8 cellular contexts compared by ENCODE assay signal in genomic region chr14:91352101-91352500, GRCh38.
DNase-seq lines count a peak whose midpoint lies in the region; ATAC-seq and TF ChIP-seq lines count a peak whose summit lies in the region.

No MANE protein-coding gene starts in this region.

- no TSS peak for BruUV-seq in MCF 10A (replicated peaks; lab: Mats Ljungman, UMichigan)

- H3K36me3 Mint-ChIP-seq in CD4-positive, alpha-beta memory T cell = peaks cover 0 to 62% of the 10 kb centered on the region in 2 donors
- peaks cover 0 to 25% (median 2%) of the 10 kb centered on the region in 3 donors for H3K36me3 Mint-ChIP-seq in naive thymus-derived CD8-positive, alpha-beta T cell
- peaks cover 9% of the 10 kb centered on the region for H3K36me3 Mint-ChIP-seq in MCF 10A (ENCODE audit: insufficient read depth, unreplicated experiment)

- no peaks in the 10 kb centered on the region for H3K9me3 ChIP-seq in CD4-positive, alpha-beta memory T cell (ENCODE audit: control insufficient read depth in 1 of 2, low read length in 2 of 2)
- no peaks in the 10 kb centered on the region for H3K9me3 ChIP-seq in colonic mucosa

- no peaks in the 10 kb centered on the region for H3K27me3 ChIP-seq in CD4-positive, alpha-beta memory T cell (ENCODE audit: insufficient read depth, low read length)
- no peaks in the 10 kb centered on the region for H3K27me3 ChIP-seq in colonic mucosa

- H3K27ac ChIP-seq in CD4-positive, alpha-beta memory T cell (ENCODE audit: low read depth, low read length) = peak overlapping the region; percentile 88
- H3K27ac ChIP-seq in colonic mucosa = peak overlapping the region; percentile 12

- H3K4me3 ChIP-seq in CD4-positive, alpha-beta memory T cell (ENCODE audit: low read length in 2 of 2) = no peak overlapping the region
- no peak overlapping the region for H3K4me3 ChIP-seq in colonic mucosa

- intact Hi-C loops in CD4-positive, alpha-beta memory T cell (cut with micrococcal nuclease) = loop anchor here (5.0 kb wide), 1 partner anchor 50 kb away; no protein-coding TSS in a partner anchor
- intact Hi-C loops in colonic mucosa (cut with DNase I) = no loop called here
- intact Hi-C loops in MCF 10A (cut with micrococcal nuclease) = no loop called here

- TF ChIP-seq CTCF in colonic mucosa (IDR thresholded peaks at IDR 0.05) = no peak
- TF ChIP-seq CTCF in MCF 10A (IDR thresholded peaks at IDR 0.05; ENCODE audit: unreplicated experiment) = no peak

- peak overlapping the region in 1 of 2 donors; percentile 21 for H3K9ac ChIP-seq in colonic mucosa (ENCODE audit: low read depth in 2 of 2, low read length in 2 of 2)

- no peaks in the 10 kb centered on the region for H3K27me3 Mint-ChIP-seq in CD4-positive, alpha-beta memory T cell
- no peaks in the 10 kb centered on the region for H3K27me3 Mint-ChIP-seq in naive thymus-derived CD8-positive, alpha-beta T cell
- no peaks in the 10 kb centered on the region for H3K27me3 Mint-ChIP-seq in MCF 10A (ENCODE audit: insufficient read depth, unreplicated experiment)

- no peak for ATAC-seq in naive thymus-derived CD8-positive, alpha-beta T cell
- no peak for ATAC-seq in GM19455 (IDR thresholded peaks at IDR 0.05; ENCODE audit: unreplicated experiment)

- H3K4me1 Mint-ChIP-seq in CD4-positive, alpha-beta memory T cell = peaks cover 74 to 97% (median 90%) of the 10 kb centered on the region in 4 donors
- peaks cover 66 to 97% (median 93%) of the 10 kb centered on the region in 4 donors for H3K4me1 Mint-ChIP-seq in naive thymus-derived CD8-positive, alpha-beta T cell
- H3K4me1 Mint-ChIP-seq in MCF 10A (ENCODE audit: insufficient read depth, unreplicated experiment) = peaks cover 12% of the 10 kb centered on the region

- no peaks in the 10 kb centered on the region for H3K9me3 Mint-ChIP-seq in CD4-positive, alpha-beta memory T cell
- H3K9me3 Mint-ChIP-seq in naive thymus-derived CD8-positive, alpha-beta T cell = no peaks in the 10 kb centered on the region
- H3K9me3 Mint-ChIP-seq in MCF 10A (ENCODE audit: unreplicated experiment) = no peaks in the 10 kb centered on the region

- POLR2A ChIA-PET in CD4-positive, alpha-beta memory T cell (lab: Charles Lee; ENCODE audit: partially characterized antibody) = interaction anchor here (1.2 to 12.7 kb wide), 13 partner anchors 9 to 69 kb away, joined by 3 to 182 read pairs (median 21); partner anchors contain the start of gene CCDC88C
- POLR2A ChIA-PET in naive thymus-derived CD8-positive, alpha-beta T cell (lab: Charles Lee) = interaction anchor here (0.9 to 15.0 kb wide), 10 partner anchors 13 to 157 kb away, joined by 3 to 200 read pairs (median 10); partner anchors contain the start of gene CCDC88C
- POLR2A ChIA-PET in MCF 10A (lab: Yijun Ruan, JAX) = no interaction called here

- peaks cover 91% of the 10 kb centered on the region for H3K4me1 ChIP-seq in CD4-positive, alpha-beta memory T cell (ENCODE audit: insufficient read depth, low read length)
- H3K4me1 ChIP-seq in colonic mucosa = no peaks in the 10 kb centered on the region

- CTCF ChIA-PET in CD4-positive, alpha-beta memory T cell (lab: Charles Lee; ENCODE audit: partially characterized antibody) = interaction anchor here (1.2 to 14.1 kb wide), 3 partner anchors 35 to 64 kb away, joined by 3 to 158 read pairs (median 34); partner anchors contain the start of gene CCDC88C
- CTCF ChIA-PET in MCF 10A (lab: Yijun Ruan, JAX) = interaction anchor here (2.4 kb wide), 1 partner anchor 29 kb away, joined by 11 read pairs; no protein-coding TSS in a partner anchor

- peaks cover 31% of the 10 kb centered on the region for H3K36me3 ChIP-seq in CD4-positive, alpha-beta memory T cell (ENCODE audit: insufficient read depth, low read length)
- H3K36me3 ChIP-seq in colonic mucosa = no peaks in the 10 kb centered on the region

- H3K27ac Mint-ChIP-seq in CD4-positive, alpha-beta memory T cell = peak overlapping the region; percentile 93 to 99 (median 96)
- peak overlapping the region; percentile 94 to 99 (median 96) for H3K27ac Mint-ChIP-seq in naive thymus-derived CD8-positive, alpha-beta T cell
- H3K27ac Mint-ChIP-seq in MCF 10A (ENCODE audit: low read depth, unreplicated experiment) = no peak overlapping the region

- DNase-seq in CD4-positive, alpha-beta memory T cell = no peak
- peak; percentile 48 for DNase-seq in NCI-H1092 treated with DMSO at 0.1 percent for 48 hours (lab: John Stamatoyannopoulos, UW)
- no peak for DNase-seq in colonic mucosa
- DNase-seq in naive thymus-derived CD8-positive, alpha-beta T cell = no peak
- DNase-seq in MCF 10A (ENCODE audit: unreplicated experiment) = no peak
- no peak for DNase-seq in NOMO-1 (lab: John Stamatoyannopoulos, UW; ENCODE audit: unreplicated experiment in 2 of 2)
- DNase-seq in NCI-H345 treated with DMSO at 0.1 percent for 48 hours (lab: John Stamatoyannopoulos, UW; ENCODE audit: unreplicated experiment) = no peak

- peak overlapping the region; percentile 83 to 94 (median 91) for H3K4me3 Mint-ChIP-seq in CD4-positive, alpha-beta memory T cell
- H3K4me3 Mint-ChIP-seq in naive thymus-derived CD8-positive, alpha-beta T cell = peak overlapping the region; percentile 74 to 93 (median 88)
- H3K4me3 Mint-ChIP-seq in MCF 10A (ENCODE audit: unreplicated experiment) = no peak overlapping the region
